ENCODE assay signal across 16 cellular contexts in genomic region chr5:128111818-128112448, GRCh38. TPM values are rescaled to one million over a fixed set of nuclear protein-coding genes. Genes with fewer than 3 reads are reported as not detected.
DNase-seq lines count a peak whose midpoint lies in the region; ATAC-seq, FAIRE-seq and TF ChIP-seq lines count a peak whose summit lies in the region.
"Had no signal": no experiment of that assay in that cellular context is flagged by ENCODE, and none has a peak within 500 bp of the region (broad histone marks: within the 10 kb centered on the region; RNA-seq: fewer than 3 reads in every experiment).

No MANE protein-coding gene starts in this region.

- no peaks in the 10 kb centered on the region for H3K27me3 ChIP-seq in bronchial epithelial cell (ENCODE audit: control insufficient read depth, insufficient read depth, low read length)
- H3K27me3 ChIP-seq: left lung, MG63 had no signal

- H3K4me3 ChIP-seq in Jurkat, Clone E6-1 (ENCODE audit: low read length): no peak overlapping the region
- no peak overlapping the region for H3K4me3 ChIP-seq in bronchial epithelial cell (ENCODE audit: low read depth, low read length)
- H3K4me3 ChIP-seq: left lung, MG63, thoracic aorta had no signal

- ATAC-seq in omental fat pad (ENCODE audit: low FRiP score) (no peak), GM19324 (IDR thresholded peaks at IDR 0.05; ENCODE audit: low FRiP score, unreplicated experiment) (no peak), GM18858 (IDR thresholded peaks at IDR 0.05; ENCODE audit: unreplicated experiment) (no peak)
- ATAC-seq: left lung had no signal

- DNase-seq in EH (ENCODE audit: low read depth): peak; percentile 84
- peak; percentile 57 for DNase-seq in Jurkat, Clone E6-1 (ENCODE audit: low read depth, low spot score)
- peak; percentile 59 for DNase-seq in bronchial epithelial cell (ENCODE audit: low read depth)
- DNase-seq in myocyte (ENCODE audit: low read depth): peak; percentile 15
- no peak for DNase-seq in omental fat pad (ENCODE audit: low spot score)
- DNase-seq in NCI-H345 (lab: John Stamatoyannopoulos, UW): no peak
- DNase-seq: activated CD4-positive, alpha-beta T cell treated with anti-CD3 and anti-CD28 coated beads, Interleukin-2, amount 50 U/mL, for 1 hour; cortex of kidney; glutamatergic neuron; left lung; MG63; nephron progenitor cell; small intestine had no signal

- H3K36me3 ChIP-seq in bronchial epithelial cell (ENCODE audit: control insufficient read depth, insufficient read depth, low read length): peaks cover 1% of the 10 kb centered on the region

- FAIRE-seq in bronchial epithelial cell (lab: Jason Lieb, UNC): no peak
- FAIRE-seq: small intestine had no signal

- TF ChIP-seq CTCF in bronchial epithelial cell (IDR thresholded peaks at IDR 0.05; ENCODE audit: insufficient read depth, low read length, severe bottlenecking) (no peak), omental fat pad (IDR thresholded peaks at IDR 0.05) (no peak)

RNA-seq across cellular contexts. Expression of gene SLC12A2, which starts 28.4 kb away (rescaled TPM):
- polyA plus RNA-seq in Jurkat, Clone E6-1 (2012; ENCODE audit: insufficient read depth, insufficient read length): 13.4 TPM
- total RNA-seq in bronchial epithelial cell (14.5 and 19.7 TPM in 2 replicates), myocyte (70.2 and 114 TPM in 2 replicates), omental fat pad (10 to 100 TPM; 14.4 to 28.1 (median 20.6) TPM)
- 11.5 TPM for polyA plus RNA-seq in myocyte (2012)

Comparison
In these comparisons a context has a peak if more than half of its experiments do, and no peak if none do; other contexts are left out.
1. DNase-seq: peak in EH (single experiment), Jurkat, Clone E6-1 (single experiment), bronchial epithelial cell (single experiment) and myocyte (single experiment); none in omental fat pad (single experiment) and NCI-H345 (single experiment).